Comparison of ENCODE assay signal across 12 cellular contexts in the genomic region with DNA sequence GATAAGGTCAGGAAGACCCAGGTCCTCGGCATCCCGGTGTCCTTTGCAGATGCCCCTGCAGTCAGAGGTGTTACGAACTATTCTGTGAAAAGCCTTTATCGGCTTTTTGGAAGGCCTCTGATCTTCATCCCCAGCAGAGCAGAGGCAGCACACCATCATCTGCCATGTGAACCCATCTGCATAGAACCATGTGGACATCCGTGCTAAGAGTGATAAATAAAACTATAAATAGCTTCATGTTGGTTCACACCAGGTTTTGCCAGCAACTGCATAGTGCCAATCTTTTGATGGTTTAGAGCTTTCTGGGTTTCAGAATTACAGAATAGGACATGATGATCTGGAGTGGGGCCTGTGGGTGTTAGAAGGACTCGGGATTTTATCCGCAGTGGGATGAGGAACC. TPM values are rescaled to one million over a fixed set of nuclear protein-coding genes. Genes with fewer than 3 reads are reported as not detected.
"Had no signal": no experiment of that assay in that cellular context is flagged by ENCODE, and none has a peak within 500 bp of the region (broad histone marks: within the 10 kb centered on the region; RNA-seq: fewer than 3 reads in every experiment).

No MANE protein-coding gene starts in this region.

- H3K4me2 ChIP-seq: smooth muscle cell had no signal

- H3K4me3 ChIP-seq: gastrocnemius medialis, left ventricle myocardium inferior, smooth muscle cell, thoracic aorta, transverse colon had no signal

- H3K27ac ChIP-seq: gastrocnemius medialis, left ventricle myocardium inferior, thoracic aorta, transverse colon had no signal

- H3K36me3 ChIP-seq: gastrocnemius medialis, transverse colon had no signal

- H3K27me3 ChIP-seq: gastrocnemius medialis, neutrophil, transverse colon had no signal

- ATAC-seq: esophagus mucosa; naive thymus-derived CD4-positive, alpha-beta T cell had no signal

- H3K9me3 ChIP-seq: gastrocnemius medialis, left ventricle myocardium inferior, neutrophil, thoracic aorta, transverse colon had no signal

- DNase-seq: effector CD8-positive, alpha-beta T cell; gastrocnemius medialis; immature natural killer cell; left ventricle myocardium inferior; naive thymus-derived CD4-positive, alpha-beta T cell; nephron progenitor cell; stimulated activated CD4-positive, alpha-beta T cell treated with anti-CD3 and anti-CD28 coated beads, Interleukin-2, amount 100 ng/mL, for 48 hours; transverse colon had no signal

RNA-seq across cellular contexts. Expression of gene SIRPA, which starts 33.6 kb away (rescaled TPM):
- polyA plus RNA-seq: naive thymus-derived CD4-positive, alpha-beta T cell had no signal
